In the genomic region with DNA sequence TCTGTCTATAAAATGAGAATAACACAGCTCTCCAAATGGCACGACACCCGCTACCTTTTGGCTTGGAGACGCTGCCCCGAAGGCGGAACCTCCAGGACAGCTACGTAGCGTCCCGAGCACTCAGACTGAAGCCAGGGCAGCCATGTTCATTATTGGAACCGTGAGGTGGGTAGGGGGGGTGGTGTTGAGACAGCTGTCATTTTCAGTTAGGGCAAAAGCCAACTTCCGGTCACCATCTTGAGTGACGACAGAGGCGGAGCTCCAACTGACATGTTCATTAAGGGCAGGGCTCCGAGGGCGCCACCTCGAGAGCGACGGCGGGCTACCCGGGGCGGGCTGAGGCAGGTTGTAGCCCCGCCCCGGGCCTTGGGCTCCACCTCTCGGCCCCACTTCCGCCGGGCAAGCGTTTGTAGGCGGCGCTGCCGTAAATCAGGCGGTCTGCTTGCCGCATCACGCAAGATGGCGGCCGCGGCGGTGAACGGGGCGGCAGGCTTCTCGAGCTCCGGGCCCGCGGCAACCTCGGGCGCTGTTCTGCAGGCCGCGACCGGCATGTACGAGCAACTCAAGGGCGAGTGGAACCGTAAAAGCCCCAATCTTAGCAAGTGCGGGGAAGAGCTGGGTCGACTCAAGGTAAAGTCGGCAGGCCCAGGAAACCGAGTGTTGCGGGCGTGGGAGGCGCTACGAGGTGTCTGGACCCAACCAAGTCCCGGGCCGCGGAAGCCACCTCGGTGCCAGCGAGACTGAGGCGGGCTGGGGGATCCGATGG, we compare ENCODE assay signal across 8 cellular contexts. TPM values are rescaled to one million over a fixed set of nuclear protein-coding genes. Genes with fewer than 3 reads are reported as not detected.
DNase-seq lines count a peak whose midpoint lies in the region; ATAC-seq and TF ChIP-seq lines count a peak whose summit lies in the region.

A gene (plus strand): TSS at position 240 of the 766 bp plus-strand sequence. CDS start 31 bp downstream, at position 271.

- H3K9me3 Mint-ChIP-seq in T-helper 1 cell treated with Interleukin-12 subunit alpha and Interleukin-12 subunit beta and Interleukin-4 antibody, amounts not matched to agents 30 μg/mL and 1 μg/mL, for 36 hours, result no peaks in the 10 kb centered on the region

- ATAC-seq in HG02884 (IDR thresholded peaks at IDR 0.05; ENCODE audit: unreplicated experiment), result peak; percentile 89
- peak; percentile 99 for ATAC-seq in left cardiac atrium
- ATAC-seq in upper lobe of right lung, result peak; percentile 99

- intact Hi-C loops in left cardiac atrium (cut with DNase I) (loop anchor here in 1 of 2 donors (1.0 kb wide), 1 partner anchor 38 kb away; no protein-coding TSS in a partner anchor), posterior vena cava (cut with DNase I) (no loop called here), upper lobe of right lung (cut with DNase I) (no loop called here)

- peak; percentile 16 for TF ChIP-seq CTCF in GM13977 (IDR thresholded peaks at IDR 0.05; ENCODE audit: extremely low read depth, insufficient read depth, missing control alignments)
- peak; percentile 44 for TF ChIP-seq CTCF in upper lobe of right lung (IDR thresholded peaks at IDR 0.05)

- peaks cover 19% of the 10 kb centered on the region for H3K36me3 ChIP-seq in upper lobe of right lung

- DNase-seq in GM13977 (ENCODE audit: low spot score) (peak; percentile 99), NCI-H1694 (lab: John Stamatoyannopoulos, UW) (peak; percentile 99), amniotic stem cell (lab: John Stamatoyannopoulos, UW) (peak; percentile 98), left cardiac atrium (peak; percentile 99), posterior vena cava (ENCODE audit: low spot score) (peak; percentile 100), upper lobe of right lung (peak; percentile 100)

- peaks cover 16% of the 10 kb centered on the region for H3K4me1 ChIP-seq in upper lobe of right lung

- H3K36me3 Mint-ChIP-seq in T-helper 1 cell treated with Interleukin-12 subunit alpha and Interleukin-12 subunit beta and Interleukin-4 antibody, amounts not matched to agents 30 μg/mL and 1 μg/mL, for 36 hours (ENCODE audit: low read depth), result peaks cover 21% of the 10 kb centered on the region

- H3K4me3 Mint-ChIP-seq in T-helper 1 cell treated with Interleukin-12 subunit alpha and Interleukin-12 subunit beta and Interleukin-4 antibody, amounts not matched to agents 30 μg/mL and 1 μg/mL, for 36 hours, result peak within 1 kb of the TSS; percentile 100

- peak within 1 kb of the TSS; percentile 89 for H3K27ac ChIP-seq in upper lobe of right lung

- H3K4me3 ChIP-seq in upper lobe of right lung, result peak within 1 kb of the TSS; percentile 82

- H3K27me3 ChIP-seq in upper lobe of right lung, result no peaks in the 10 kb centered on the region

- H3K9me3 ChIP-seq in upper lobe of right lung, result no peaks in the 10 kb centered on the region

- in situ Hi-C loops in GM13977 (cut with MboI; ENCODE audit: low pct_unique_long_range_greater_than_20kb, low sequenced_read_pairs, unreplicated experiment), result no loop called here

- H3K27ac Mint-ChIP-seq in T-helper 1 cell treated with Interleukin-12 subunit alpha and Interleukin-12 subunit beta and Interleukin-4 antibody, amounts not matched to agents 30 μg/mL and 1 μg/mL, for 36 hours, result peak within 1 kb of the TSS; percentile 96

- H3K27me3 Mint-ChIP-seq in T-helper 1 cell treated with Interleukin-12 subunit alpha and Interleukin-12 subunit beta and Interleukin-4 antibody, amounts not matched to agents 30 μg/mL and 1 μg/mL, for 36 hours (ENCODE audit: low read depth), result peaks cover 5% of the 10 kb centered on the region

- peaks cover 23% of the 10 kb centered on the region for H3K4me1 Mint-ChIP-seq in T-helper 1 cell treated with Interleukin-12 subunit alpha and Interleukin-12 subunit beta and Interleukin-4 antibody, amounts not matched to agents 30 μg/mL and 1 μg/mL, for 36 hours (ENCODE audit: low read depth)

RNA-seq across cellular contexts. Expression of the gene that starts here (rescaled TPM):
- total RNA-seq in left cardiac atrium, result 100 to 1,000 TPM; 216 to 290 TPM
- 100 to 1,000 TPM; 121 to 139 TPM for total RNA-seq in posterior vena cava
- 123 TPM for total RNA-seq in upper lobe of right lung

Comparison
In these comparisons a context has a peak if more than half of its experiments do, and no peak if none do; other contexts are left out.
1. Peak in every context shown above with its lines: DNase-seq, ATAC-seq, H3K4me3 ChIP-seq and H3K27ac ChIP-seq.